ENCODE assay signal across 8 cellular contexts in genomic region chr3:160400631-160401150, GRCh38. TPM values are rescaled to one million over a fixed set of nuclear protein-coding genes. Genes with fewer than 3 reads are reported as not detected.
A peak's percentile ranks its signal among the peaks of the same experiment; 100 is the strongest.
DNase-seq lines count a peak whose midpoint lies in the region; ATAC-seq and TF ChIP-seq lines count a peak whose summit lies in the region.

No MANE protein-coding gene starts in this region.

- CTCF ChIA-PET in naive thymus-derived CD4-positive, alpha-beta T cell (lab: Charles Lee) = no interaction called here

- intact Hi-C loops in naive thymus-derived CD4-positive, alpha-beta T cell (cut with micrococcal nuclease) = loop anchor here in 1 of 2 donors (1.0 kb wide), 1 partner anchor 11 kb away; no protein-coding TSS in a partner anchor

- peak overlapping the region; percentile 86 for H3K4me3 ChIP-seq in naive thymus-derived CD4-positive, alpha-beta T cell (ENCODE audit: low read length)

- peak overlapping the region; percentile 86 to 99 (median 98) for H3K4me3 Mint-ChIP-seq in naive thymus-derived CD4-positive, alpha-beta T cell

- peaks cover 24 to 62% (median 56%) of the 10 kb centered on the region in 7 donors for H3K4me1 Mint-ChIP-seq in naive thymus-derived CD4-positive, alpha-beta T cell

- peak; percentile 21 for ATAC-seq in HG02798 (IDR thresholded peaks at IDR 0.05; ENCODE audit: poor library complexity, unreplicated experiment)
- no peak for ATAC-seq in naive thymus-derived CD4-positive, alpha-beta T cell
- ATAC-seq in GM21619 (IDR thresholded peaks at IDR 0.05; ENCODE audit: unreplicated experiment) = no peak

- no peaks in the 10 kb centered on the region for H3K9me3 ChIP-seq in naive thymus-derived CD4-positive, alpha-beta T cell (ENCODE audit: control insufficient read depth in 2 of 3, low read length in 3 of 3)

- H3K36me3 Mint-ChIP-seq in naive thymus-derived CD4-positive, alpha-beta T cell = peaks cover 0 to 28% (median 11%) of the 10 kb centered on the region in 5 donors

- H3K27me3 Mint-ChIP-seq in naive thymus-derived CD4-positive, alpha-beta T cell = peaks cover 5 to 19% (median 9%) of the 10 kb centered on the region in 5 donors

- H3K4me1 ChIP-seq in naive thymus-derived CD4-positive, alpha-beta T cell (ENCODE audit: control insufficient read depth in 2 of 2, insufficient read depth in 2 of 2, low read length in 2 of 2) = peaks cover 11 to 23% of the 10 kb centered on the region in 2 donors

- H3K27ac ChIP-seq in naive thymus-derived CD4-positive, alpha-beta T cell (ENCODE audit: low read depth, low read length) = peak overlapping the region; percentile 88

- peaks cover 0 to 7% (median 0%) of the 10 kb centered on the region in 3 experiments for H3K36me3 ChIP-seq in naive thymus-derived CD4-positive, alpha-beta T cell (ENCODE audit: control insufficient read depth in 2 of 3, insufficient read depth in 3 of 3, low read length in 3 of 3)

- peaks cover 0 to 11% (median 0%) of the 10 kb centered on the region in 11 donors for H3K9me3 Mint-ChIP-seq in naive thymus-derived CD4-positive, alpha-beta T cell

- no peak for TF ChIP-seq POLR2A in erythroblast (IDR thresholded peaks at IDR 0.05; ENCODE audit: low read length)

- peak; percentile 45 for DNase-seq in COLO668 (lab: John Stamatoyannopoulos, UW; ENCODE audit: unreplicated experiment)
- peak; percentile 2 to 5 for DNase-seq in activated CD4-positive, alpha-beta T cell treated with anti-CD3 and anti-CD28 coated beads, Interleukin-2, amount 50 U/mL, for 4 hours
- DNase-seq in erythroblast (lab: John Stamatoyannopoulos, UW) = peak; percentile 54 to 74
- peak in 7 of 9 donors; percentile 3 to 51 (median 17) for DNase-seq in naive thymus-derived CD4-positive, alpha-beta T cell
- peak; percentile 44 for DNase-seq in ureter (ENCODE audit: low spot score)
- no peak for DNase-seq in DMS153 treated with DMSO at 0.1 percent for 48 hours (lab: John Stamatoyannopoulos, UW; ENCODE audit: unreplicated experiment)

- POLR2A ChIA-PET in naive thymus-derived CD4-positive, alpha-beta T cell (lab: Charles Lee) = interaction anchor here (1.0 to 1.9 kb wide), 3 partner anchors 15 to 48 kb away, joined by 3 to 12 read pairs (median 5); partner anchors contain the start of gene TRIM59

- H3K27ac Mint-ChIP-seq in naive thymus-derived CD4-positive, alpha-beta T cell = peak overlapping the region; percentile 4 to 100 (median 99)

- peaks cover 0 to 4% of the 10 kb centered on the region in 2 donors for H3K27me3 ChIP-seq in naive thymus-derived CD4-positive, alpha-beta T cell (ENCODE audit: control insufficient read depth in 2 of 2, insufficient read depth in 2 of 2, low read length in 2 of 2)

RNA-seq across cellular contexts. Expression of gene SMC4, which starts 1.2 kb away (rescaled TPM):
- total RNA-seq in naive thymus-derived CD4-positive, alpha-beta T cell = 100 to 1,000 TPM in 1 of 5 experiments, 10 to 100 TPM in 4; 37.4 to 185 (median 47.9) TPM
- 10 to 100 TPM; 30.1 to 36.2 TPM for polyA plus RNA-seq in naive thymus-derived CD4-positive, alpha-beta T cell
- total RNA-seq in ureter = 24.6 TPM

RNA-seq across cellular contexts. Expression of gene IFT80, which starts 1.7 kb away (rescaled TPM):
- total RNA-seq in naive thymus-derived CD4-positive, alpha-beta T cell = 10 to 100 TPM; 19.6 to 36.2 (median 30.4) TPM
- polyA plus RNA-seq in naive thymus-derived CD4-positive, alpha-beta T cell = 10 to 100 TPM in 1 of 2 donors, 1 to 10 TPM in 1; 6.3 to 10.4 TPM
- 39.6 TPM for total RNA-seq in ureter

RNA-seq across cellular contexts. Expression of gene TRIM59, which starts 48.9 kb away (rescaled TPM):
- 10 to 100 TPM in 4 of 5 experiments, 1 to 10 TPM in 1; 9.8 to 49.2 (median 17.5) TPM for total RNA-seq in naive thymus-derived CD4-positive, alpha-beta T cell
- 10 to 100 TPM; 16.6 to 35.6 TPM for polyA plus RNA-seq in naive thymus-derived CD4-positive, alpha-beta T cell
- total RNA-seq in ureter = 7.0 TPM
